Comparison of ENCODE assay signal across 24 cellular contexts in the genomic region with DNA sequence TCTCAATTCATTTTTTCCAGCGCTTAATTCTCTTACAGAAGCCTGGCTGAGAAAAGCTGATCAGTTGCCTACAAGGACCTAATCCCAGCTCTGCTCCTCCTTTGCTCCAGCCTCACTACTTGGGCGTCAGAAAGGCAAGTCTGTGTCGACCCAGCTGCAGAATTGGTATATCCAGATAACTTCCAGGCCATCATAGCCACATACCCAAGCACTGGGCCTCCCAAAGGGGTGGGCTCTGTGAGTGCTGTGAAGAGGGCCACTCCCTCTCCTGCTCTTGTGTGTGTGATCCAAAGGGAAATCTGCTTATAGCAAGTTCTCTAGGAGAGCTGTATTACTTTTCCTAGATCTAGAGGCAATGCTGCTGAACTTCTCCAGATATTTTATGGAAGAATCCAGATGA. TPM values are rescaled to one million over a fixed set of nuclear protein-coding genes. Genes with fewer than 3 reads are reported as not detected.
DNase-seq lines count a peak whose midpoint lies in the region; ATAC-seq and TF ChIP-seq lines count a peak whose summit lies in the region.
"Had no signal": no experiment of that assay in that cellular context is flagged by ENCODE, and none has a peak within 500 bp of the region (broad histone marks: within the 10 kb centered on the region; RNA-seq: fewer than 3 reads in every experiment).

No MANE protein-coding gene starts in this region.

- POLR2A ChIA-PET in CD4-positive, alpha-beta memory T cell (lab: Charles Lee; ENCODE audit: partially characterized antibody), result no interaction called here

- DNase-seq in WERI-Rb-1, result peak; percentile 96
- DNase-seq in coronary artery (ENCODE audit: low spot score), result no peak
- no peak for DNase-seq in stomach
- no peak for DNase-seq in vagina (ENCODE audit: extremely low spot score in 2 of 2)
- DNase-seq in CD4-positive, alpha-beta memory T cell, result no peak
- no peak for DNase-seq in NCI-H1436 treated with DMSO at 0.1 percent for 48 hours (lab: John Stamatoyannopoulos, UW)
- DNase-seq: C1 segment of cervical spinal cord; Caco-2; CD8-positive, alpha-beta T cell; DND-41; MM.1S; NCI-H187; NCI-H2081 treated with DMSO at 0.1 percent for 48 hours; NCI-H2171; NCI-H345; NCI-H510A treated with DMSO at 0.1 percent for 48 hours; NK-92 treated with Interleukin-12 subunit alpha and Interleukin-12 subunit beta, amount 100 ng/mL, for 24 hours; PC-3; SJCRH30 had no signal

- peaks cover 2 to 8% of the 10 kb centered on the region in 2 donors for H3K27me3 Mint-ChIP-seq in CD4-positive, alpha-beta memory T cell

- no peak for ATAC-seq in GM18502 (IDR thresholded peaks at IDR 0.05; ENCODE audit: poor library complexity, unreplicated experiment)
- ATAC-seq: CD8-positive, alpha-beta T cell; HCT116; PC-3; SK-N-SH treated with all-trans-retinoic acid at 6 μM for 48 hours had no signal

- no peak for TF ChIP-seq EP300 in stomach (IDR thresholded peaks at IDR 0.05)

- H3K4me1 Mint-ChIP-seq in CD4-positive, alpha-beta memory T cell, result peaks cover 0 to 4% (median under 1%) of the 10 kb centered on the region in 4 donors

- H3K36me3 ChIP-seq in WERI-Rb-1 (peaks cover 8% of the 10 kb centered on the region; the same call in 1 of the 2 replicates), stomach (peaks cover 0 to 27% (median 5%) of the 10 kb centered on the region in 4 donors), vagina (no peaks in the 10 kb centered on the region)
- H3K36me3 ChIP-seq in CD4-positive, alpha-beta memory T cell (ENCODE audit: insufficient read depth, low read length), result no peaks in the 10 kb centered on the region
- H3K36me3 ChIP-seq: SJCRH30 had no signal

- TF ChIP-seq POLR2A in stomach (IDR thresholded peaks at IDR 0.05), result no peak
- TF ChIP-seq POLR2A in vagina (IDR thresholded peaks at IDR 0.05), result no peak

- H3K36me3 Mint-ChIP-seq in CD4-positive, alpha-beta memory T cell, result no peaks in the 10 kb centered on the region
- H3K36me3 Mint-ChIP-seq: CD8-positive, alpha-beta T cell had no signal

- TF ChIP-seq CTCF in WERI-Rb-1 (IDR thresholded peaks at IDR 0.05; ENCODE audit: low read depth, low read length) (no peak), coronary artery (IDR thresholded peaks at IDR 0.05) (no peak), stomach (IDR thresholded peaks at IDR 0.05) (no peak), vagina (IDR thresholded peaks at IDR 0.05) (no peak)

- H3K27ac Mint-ChIP-seq in CD4-positive, alpha-beta memory T cell, result no peak overlapping the region
- H3K27ac Mint-ChIP-seq: CD8-positive, alpha-beta T cell had no signal

- H3K4me3 ChIP-seq in WERI-Rb-1 (ENCODE audit: low read depth, low read length) (no peak overlapping the region), coronary artery (peak overlapping the region; percentile 43), stomach (no peak overlapping the region), vagina (no peak overlapping the region)
- H3K4me3 ChIP-seq in CD4-positive, alpha-beta memory T cell (ENCODE audit: low read length in 2 of 2), result no peak overlapping the region
- H3K4me3 ChIP-seq: SJCRH30 had no signal

- 74 to 83% (median 79%) methylated on average over 3 of the region's 3 CpGs for WGBS in stomach, 5 donors

- intact Hi-C loops in stomach (cut with DNase I; ENCODE audit: low total_unique reads) (no loop called here), vagina (cut with DNase I) (no loop called here)
- intact Hi-C loops in CD4-positive, alpha-beta memory T cell (cut with micrococcal nuclease), result no loop called here

- H3K9me3 ChIP-seq in WERI-Rb-1 (ENCODE audit: severe bottlenecking) (no peaks in the 10 kb centered on the region), stomach (no peaks in the 10 kb centered on the region), vagina (no peaks in the 10 kb centered on the region)
- H3K9me3 ChIP-seq in CD4-positive, alpha-beta memory T cell (ENCODE audit: control insufficient read depth in 1 of 2, low read length in 2 of 2), result no peaks in the 10 kb centered on the region
- H3K9me3 ChIP-seq: Caco-2, SJCRH30 had no signal

- H3K4me3 Mint-ChIP-seq in CD4-positive, alpha-beta memory T cell, result no peak overlapping the region
- H3K4me3 Mint-ChIP-seq: CD8-positive, alpha-beta T cell had no signal

- no peaks in the 10 kb centered on the region for H3K27me3 ChIP-seq in WERI-Rb-1 (ENCODE audit: insufficient read depth, low read depth, severe bottlenecking)
- H3K27me3 ChIP-seq in stomach, result no peaks in the 10 kb centered on the region
- no peaks in the 10 kb centered on the region for H3K27me3 ChIP-seq in vagina
- no peaks in the 10 kb centered on the region for H3K27me3 ChIP-seq in CD4-positive, alpha-beta memory T cell (ENCODE audit: insufficient read depth, low read length)
- H3K27me3 ChIP-seq: SJCRH30 had no signal

- CTCF ChIA-PET in CD4-positive, alpha-beta memory T cell (lab: Charles Lee; ENCODE audit: partially characterized antibody), result interaction anchor here (0.9 kb wide), 1 partner anchor 32 kb away, joined by 3 read pairs; no protein-coding TSS in a partner anchor

- H3K9me3 Mint-ChIP-seq in CD4-positive, alpha-beta memory T cell, result no peaks in the 10 kb centered on the region
- H3K9me3 Mint-ChIP-seq: CD8-positive, alpha-beta T cell had no signal

- H3K4me1 ChIP-seq in stomach (peaks cover 0 to 38% (median 7%) of the 10 kb centered on the region in 4 donors), vagina (peaks cover 19% of the 10 kb centered on the region)
- H3K4me1 ChIP-seq in CD4-positive, alpha-beta memory T cell (ENCODE audit: insufficient read depth, low read length), result no peaks in the 10 kb centered on the region

- H3K27ac ChIP-seq in WERI-Rb-1 (peak overlapping the region; percentile 90), coronary artery (peak overlapping the region; percentile 25 to 51), stomach (peak overlapping the region in 3 of 5 donors; percentile 14 to 73 (median 43)), vagina (peak overlapping the region; percentile 48)
- H3K27ac ChIP-seq in CD4-positive, alpha-beta memory T cell (ENCODE audit: low read depth, low read length), result no peak overlapping the region
- H3K27ac ChIP-seq: KMS-11, SJCRH30 had no signal

RNA-seq across cellular contexts. Expression of gene LMOD1, which starts 18.1 kb away (rescaled TPM):
- total RNA-seq in stomach (100 to 1,000 TPM in 3 of 5 donors, 10 to 100 TPM in 2; 27.5 to 420 (median 102) TPM), vagina (107 TPM)
- polyA plus RNA-seq in stomach, result 100 to 1,000 TPM in 1 of 3 donors, 10 to 100 TPM in 2; 19.6 to 117 (median 22.9) TPM
- not detected for total RNA-seq in CD4-positive, alpha-beta memory T cell
- not detected for polyA plus RNA-seq in CD4-positive, alpha-beta memory T cell
- total RNA-seq: A673; CD8-positive, alpha-beta T cell; SJCRH30 had no signal

RNA-seq across cellular contexts. Expression of gene TIMM17A, which starts 27.0 kb away (rescaled TPM):
- total RNA-seq in stomach, result 10 to 100 TPM in 2 of 5 donors, 1 to 10 TPM in 3; 3.2 to 47.0 (median 7.1) TPM
- polyA plus RNA-seq in stomach, result 10 to 100 TPM; 26.1 to 48.8 (median 37.4) TPM
- total RNA-seq in vagina, result 18.9 TPM
- total RNA-seq in CD4-positive, alpha-beta memory T cell, result 10 to 100 TPM; 26.0 to 27.1 TPM
- polyA plus RNA-seq in CD4-positive, alpha-beta memory T cell, result 10 to 100 TPM; 28.4 to 29.2 TPM

RNA-seq across cellular contexts. Expression of gene SHISA4, which starts 39.6 kb away (rescaled TPM):
- 10 to 100 TPM in 3 of 5 donors, 1 to 10 TPM in 1, under 1 TPM in 1; 0.87 to 33.3 (median 10.3) TPM for total RNA-seq in stomach
- 10 to 100 TPM; 14.1 to 18.3 (median 14.6) TPM for polyA plus RNA-seq in stomach
- 16.2 TPM for total RNA-seq in vagina
- under 1 TPM; 0.58 to 0.94 TPM for total RNA-seq in CD4-positive, alpha-beta memory T cell
- under 1 TPM in 1 of 2 donors, not detected in 1; 0.59 TPM for polyA plus RNA-seq in CD4-positive, alpha-beta memory T cell
- total RNA-seq: CD8-positive, alpha-beta T cell had no signal

RNA-seq across cellular contexts. Expression of gene RNPEP, which starts 54.2 kb away (rescaled TPM):
- total RNA-seq in stomach (100 to 1,000 TPM in 3 of 5 donors, 10 to 100 TPM in 2; 23.3 to 900 (median 102) TPM), vagina (97.7 TPM)
- polyA plus RNA-seq in stomach, result 10 to 100 TPM; 31.6 to 38.6 (median 37.6) TPM
- 10 to 100 TPM; 25.9 to 29.1 TPM for total RNA-seq in CD4-positive, alpha-beta memory T cell
- 10 to 100 TPM; 30.3 to 41.4 TPM for polyA plus RNA-seq in CD4-positive, alpha-beta memory T cell

Comparison
In these comparisons a context has a peak if more than half of its experiments do, and no peak if none do; other contexts are left out.
1. RNA of gene LMOD1, which starts 18.1 kb away (total RNA-seq): 107 TPM in vagina (single experiment) and 27.5 to 420 TPM in stomach; not detected in CD4-positive, alpha-beta memory T cell; every median in the first group is over 10 times any median in the second.